ENCODE assay signal across 19 cellular contexts in the genomic region with DNA sequence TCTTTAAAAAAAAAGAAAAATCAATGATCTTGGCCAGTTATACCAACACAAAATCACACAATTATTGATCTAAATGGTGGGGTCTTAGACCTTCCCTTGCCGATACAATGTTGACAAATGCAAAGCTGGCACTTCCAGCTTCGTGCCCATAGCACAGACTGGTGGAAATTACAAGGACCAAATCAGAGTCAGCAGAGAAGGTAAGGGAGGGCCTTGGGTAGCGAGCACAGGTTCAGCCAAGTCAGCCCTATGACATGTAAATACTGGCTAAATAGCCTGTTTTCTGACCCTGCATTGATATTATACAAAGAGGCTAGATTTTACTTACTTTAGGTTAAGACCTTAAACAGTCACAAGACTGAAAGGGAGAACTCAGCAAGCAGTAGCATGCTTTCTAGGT. TPM values are rescaled to one million over a fixed set of nuclear protein-coding genes. Genes with fewer than 3 reads are reported as not detected.
DNase-seq lines count a peak whose midpoint lies in the region; ATAC-seq and TF ChIP-seq lines count a peak whose summit lies in the region.
"Had no signal": no experiment of that assay in that cellular context is flagged by ENCODE, and none has a peak within 500 bp of the region (broad histone marks: within the 10 kb centered on the region; RNA-seq: fewer than 3 reads in every experiment).

No MANE protein-coding gene starts in this region.

- no peak for DNase-seq in GM23338 (ENCODE audit: low spot score)
- DNase-seq in Karpas-422, result no peak
- no peak for DNase-seq in mesenchymal stem cell
- no peak for DNase-seq in NCI-H510A treated with DMSO at 0.1 percent for 48 hours (lab: John Stamatoyannopoulos, UW)
- DNase-seq in suprapubic skin (ENCODE audit: low spot score in 2 of 2), result no peak
- no peak for DNase-seq in transverse colon
- no peak for DNase-seq in stimulated activated naive B cell treated with anti-CD40 and anti-IgM and Interleukin-4, amounts not matched to agents 10 μg/mL and 1 μg/mL and 100 μg/mL, for 72 hours
- DNase-seq: activated CD4-positive, alpha-beta T cell treated with anti-CD3 and anti-CD28 coated beads, Interleukin-2, amount 50 U/mL, for 4 hours; activated naive CD8-positive, alpha-beta T cell treated with anti-CD3 and anti-CD28 coated beads for 36 hours; activated T-cell treated with anti-CD3 and anti-CD28 coated beads, Interleukin-2, amount 50 U/mL, for 48 hours; foreskin melanocyte; left ventricle myocardium superior; NCI-H526; stimulated activated CD4-positive, alpha-beta T cell treated with anti-CD3 and anti-CD28 coated beads, Interleukin-2, amount 100 ng/mL, for 48 hours had no signal

- H3K36me3 ChIP-seq in GM23338 (ENCODE audit: insufficient read depth), result no peaks in the 10 kb centered on the region
- peaks cover 9% of the 10 kb centered on the region; the same call in 1 of the 2 replicates for H3K36me3 ChIP-seq in Karpas-422 (ENCODE audit: insufficient read depth, low read length)
- peaks cover 0 to 10% of the 10 kb centered on the region in 2 experiments for H3K36me3 ChIP-seq in mesenchymal stem cell (ENCODE audit: control insufficient read depth in 1 of 2, insufficient read depth in 2 of 2, low read depth in 1 of 2, low read length in 2 of 2)
- H3K36me3 ChIP-seq in suprapubic skin, result no peaks in the 10 kb centered on the region
- H3K36me3 ChIP-seq in transverse colon, result no peaks in the 10 kb centered on the region

- H3K9me2 ChIP-seq in GM23338 (ENCODE audit: insufficient read depth) (no peaks in the 10 kb centered on the region), Karpas-422 (replicated peaks; ENCODE audit: insufficient read depth, low read length) (no peaks in the 10 kb centered on the region)

- H2AFZ ChIP-seq in GM23338 (no peak overlapping the region), Karpas-422 (ENCODE audit: low read length) (no peak overlapping the region), mesenchymal stem cell (ENCODE audit: low read depth, low read length) (no peak overlapping the region)

- in situ Hi-C loops in transverse colon (cut with MboI; ENCODE audit: low pct_ligation_motif_present in 1 of 4, low pct_unique_long_range_greater_than_20kb in 1 of 4, low sequenced_read_pairs in 3 of 4), result no loop called here

- TF ChIP-seq POLR2A in suprapubic skin (IDR thresholded peaks at IDR 0.05) (no peak), transverse colon (IDR thresholded peaks at IDR 0.05) (no peak)

- no peak overlapping the region for H2BK15ac ChIP-seq in mesenchymal stem cell (ENCODE audit: low read depth, poor library complexity, severe bottlenecking)

- no peaks in the 10 kb centered on the region for H3K9me3 ChIP-seq in Karpas-422 (ENCODE audit: low read length)
- no peaks in the 10 kb centered on the region for H3K9me3 ChIP-seq in mesenchymal stem cell (ENCODE audit: control insufficient read depth, low read length)
- H3K9me3 ChIP-seq in suprapubic skin, result no peaks in the 10 kb centered on the region
- no peaks in the 10 kb centered on the region for H3K9me3 ChIP-seq in transverse colon

- H3K27ac ChIP-seq in GM23338 (ENCODE audit: low read depth) (no peak overlapping the region), Karpas-422 (ENCODE audit: low read length) (0 out of 2 replicates have a peak overlapping the region, but pooled peaks have one; percentile 23), mesenchymal stem cell (ENCODE audit: low read length, poor library complexity, severe bottlenecking) (peak overlapping the region; percentile 94), suprapubic skin (no peak overlapping the region), transverse colon (no peak overlapping the region)
- H3K27ac ChIP-seq: HL-60 had no signal

- H3K79me2 ChIP-seq in GM23338 (replicated peaks; ENCODE audit: insufficient read depth), result no peaks in the 10 kb centered on the region
- no peaks in the 10 kb centered on the region for H3K79me2 ChIP-seq in Karpas-422 (ENCODE audit: low read length)

- H3K79me1 ChIP-seq in mesenchymal stem cell (replicated peaks; ENCODE audit: low read length, poor library complexity, severe bottlenecking), result no peaks in the 10 kb centered on the region

- H2BK12ac ChIP-seq in mesenchymal stem cell (ENCODE audit: low read length in 2 of 2), result no peak overlapping the region

- H3K36me3 Mint-ChIP-seq in GM23338 (ENCODE audit: low read depth), result no peaks in the 10 kb centered on the region
- peaks cover 6 to 9% of the 10 kb centered on the region in 2 donors for H3K36me3 Mint-ChIP-seq in stimulated activated naive B cell treated with anti-CD40 and anti-IgM and Interleukin-4, amounts not matched to agents 10 μg/mL and 1 μg/mL and 100 μg/mL, for 72 hours
- H3K36me3 Mint-ChIP-seq: activated naive CD8-positive, alpha-beta T cell treated with anti-CD3 and anti-CD28 coated beads for 36 hours had no signal

- H3K4me3 Mint-ChIP-seq in GM23338, result no peak overlapping the region
- H3K4me3 Mint-ChIP-seq in stimulated activated naive B cell treated with anti-CD40 and anti-IgM and Interleukin-4, amounts not matched to agents 10 μg/mL and 1 μg/mL and 100 μg/mL, for 72 hours, result no peak overlapping the region
- H3K4me3 Mint-ChIP-seq: activated naive CD8-positive, alpha-beta T cell treated with anti-CD3 and anti-CD28 coated beads for 36 hours; dendritic cell treated with granulocyte-macrophage colony-stimulating factor and Interleukin-4, amounts not matched to agents 40 ng/mL and 50 ng/mL, for 4 days had no signal

- H3K14ac ChIP-seq in mesenchymal stem cell (ENCODE audit: low read length in 2 of 2), result no peak overlapping the region

- intact Hi-C loops in transverse colon (cut with DNase I; ENCODE audit: low total_unique reads), result no loop called here

- no peaks in the 10 kb centered on the region; the same call in 2 of the 3 replicates for H3K4me1 Mint-ChIP-seq in GM23338
- no peaks in the 10 kb centered on the region for H3K4me1 Mint-ChIP-seq in stimulated activated naive B cell treated with anti-CD40 and anti-IgM and Interleukin-4, amounts not matched to agents 10 μg/mL and 1 μg/mL and 100 μg/mL, for 72 hours
- H3K4me1 Mint-ChIP-seq: activated naive CD8-positive, alpha-beta T cell treated with anti-CD3 and anti-CD28 coated beads for 36 hours had no signal

- no peak overlapping the region for H3K27ac Mint-ChIP-seq in GM23338
- no peak overlapping the region for H3K27ac Mint-ChIP-seq in stimulated activated naive B cell treated with anti-CD40 and anti-IgM and Interleukin-4, amounts not matched to agents 10 μg/mL and 1 μg/mL and 100 μg/mL, for 72 hours
- H3K27ac Mint-ChIP-seq: activated naive CD8-positive, alpha-beta T cell treated with anti-CD3 and anti-CD28 coated beads for 36 hours; dendritic cell treated with granulocyte-macrophage colony-stimulating factor and Interleukin-4, amounts not matched to agents 40 ng/mL and 50 ng/mL, for 4 days had no signal

- H3K4me2 ChIP-seq in GM23338 (no peak overlapping the region), Karpas-422 (ENCODE audit: low read depth, low read length, poor library complexity, severe bottlenecking) (no peak overlapping the region), mesenchymal stem cell (ENCODE audit: low read length, poor library complexity, severe bottlenecking) (peak overlapping the region; percentile 33)

- ATAC-seq in GM18511 (IDR thresholded peaks at IDR 0.05; ENCODE audit: unreplicated experiment) (peak; percentile 16), GM23338 (peak; percentile 27; the same call in 1 of the 3 replicates)
- no peak for ATAC-seq in stimulated activated naive B cell treated with anti-CD40 and anti-IgM and Interleukin-4, amounts not matched to agents 10 μg/mL and 1 μg/mL and 100 μg/mL, for 72 hours (replicated peaks)
- ATAC-seq: K562, left ventricle myocardium superior, Panc1 had no signal

- H3K27me3 Mint-ChIP-seq in GM23338 (ENCODE audit: insufficient read depth, low read depth, poor library complexity), result peaks cover 4% of the 10 kb centered on the region
- no peaks in the 10 kb centered on the region for H3K27me3 Mint-ChIP-seq in stimulated activated naive B cell treated with anti-CD40 and anti-IgM and Interleukin-4, amounts not matched to agents 10 μg/mL and 1 μg/mL and 100 μg/mL, for 72 hours
- H3K27me3 Mint-ChIP-seq: activated naive CD8-positive, alpha-beta T cell treated with anti-CD3 and anti-CD28 coated beads for 36 hours; dendritic cell treated with granulocyte-macrophage colony-stimulating factor and Interleukin-4, amounts not matched to agents 40 ng/mL and 50 ng/mL, for 4 days had no signal

- no peak for TF ChIP-seq EP300 in suprapubic skin (IDR thresholded peaks at IDR 0.05)
- TF ChIP-seq EP300 in transverse colon (IDR thresholded peaks at IDR 0.05; ENCODE audit: low read depth), result no peak

- H3K4me3 ChIP-seq in GM23338 (no peak overlapping the region), Karpas-422 (ENCODE audit: low read length) (no peak overlapping the region), mesenchymal stem cell (ENCODE audit: insufficient read depth in 1 of 2, low read depth in 1 of 2, low read length in 2 of 2) (no peak overlapping the region), suprapubic skin (no peak overlapping the region), transverse colon (no peak overlapping the region)
- H3K4me3 ChIP-seq: K562 had no signal

- no peak overlapping the region for H2BK120ac ChIP-seq in mesenchymal stem cell (ENCODE audit: low read depth, low read length)

- H4K20me1 ChIP-seq in GM23338 (replicated peaks; ENCODE audit: insufficient read depth), result no peaks in the 10 kb centered on the region
- H4K20me1 ChIP-seq in Karpas-422 (ENCODE audit: insufficient read depth, low read depth, low read length), result no peaks in the 10 kb centered on the region

- no peak overlapping the region for H3K4ac ChIP-seq in mesenchymal stem cell (ENCODE audit: low read depth in 1 of 2, low read length in 2 of 2)

- no peaks in the 10 kb centered on the region for H3K9me3 Mint-ChIP-seq in GM23338
- H3K9me3 Mint-ChIP-seq in stimulated activated naive B cell treated with anti-CD40 and anti-IgM and Interleukin-4, amounts not matched to agents 10 μg/mL and 1 μg/mL and 100 μg/mL, for 72 hours, result no peaks in the 10 kb centered on the region
- H3K9me3 Mint-ChIP-seq: activated naive CD8-positive, alpha-beta T cell treated with anti-CD3 and anti-CD28 coated beads for 36 hours; dendritic cell treated with granulocyte-macrophage colony-stimulating factor and Interleukin-4, amounts not matched to agents 40 ng/mL and 50 ng/mL, for 4 days had no signal

- peak overlapping the region; percentile 84 for H2BK5ac ChIP-seq in mesenchymal stem cell (ENCODE audit: low read depth, low read length, poor library complexity, severe bottlenecking)

- TF ChIP-seq CTCF in GM23338 (conservative IDR thresholded peaks at IDR 0.05; ENCODE audit: low read depth in 2 of 2), result no peak
- no peak for TF ChIP-seq CTCF in suprapubic skin (IDR thresholded peaks at IDR 0.05)
- no peak for TF ChIP-seq CTCF in transverse colon (IDR thresholded peaks at IDR 0.05)

- H3K23ac ChIP-seq in mesenchymal stem cell (ENCODE audit: low read length in 2 of 2), result no peak overlapping the region

- H4K8ac ChIP-seq in mesenchymal stem cell (ENCODE audit: low read length), result no peak overlapping the region

- no peaks in the 10 kb centered on the region for H3K4me1 ChIP-seq in GM23338 (ENCODE audit: insufficient read depth)
- no peaks in the 10 kb centered on the region for H3K4me1 ChIP-seq in Karpas-422 (ENCODE audit: low read length)
- peaks cover 12% of the 10 kb centered on the region for H3K4me1 ChIP-seq in mesenchymal stem cell (ENCODE audit: control insufficient read depth, insufficient read depth, low read depth, low read length)
- peaks cover 4% of the 10 kb centered on the region for H3K4me1 ChIP-seq in suprapubic skin
- H3K4me1 ChIP-seq in transverse colon, result no peaks in the 10 kb centered on the region

- no peaks in the 10 kb centered on the region for H3F3A ChIP-seq in GM23338 (replicated peaks; ENCODE audit: low read depth)

- no peak overlapping the region for H3K18ac ChIP-seq in mesenchymal stem cell (ENCODE audit: low read depth in 1 of 2, low read length in 2 of 2)

- H3K27me3 ChIP-seq in GM23338 (ENCODE audit: insufficient read depth) (no peaks in the 10 kb centered on the region), Karpas-422 (ENCODE audit: low read length) (no peaks in the 10 kb centered on the region), mesenchymal stem cell (ENCODE audit: control insufficient read depth in 1 of 2, insufficient read depth in 1 of 2, low read length in 2 of 2) (no peaks in the 10 kb centered on the region), suprapubic skin (peaks cover 2% of the 10 kb centered on the region), transverse colon (no peaks in the 10 kb centered on the region)

- H3K9ac ChIP-seq in Karpas-422 (ENCODE audit: low read length) (no peak overlapping the region), mesenchymal stem cell (ENCODE audit: low read length) (no peak overlapping the region)

- H2AK5ac ChIP-seq in mesenchymal stem cell (ENCODE audit: low read length, severe bottlenecking), result peak overlapping the region; percentile 100

- H4K91ac ChIP-seq in mesenchymal stem cell (ENCODE audit: low read length), result no peak overlapping the region

- 98% methylated on average over 3 of the region's 3 CpGs for WGBS in mesenchymal stem cell
- 88% methylated on average over 3 of the region's 3 CpGs for WGBS in suprapubic skin
- WGBS in transverse colon (ENCODE audit: low coverage in 1 of 2), 2 donors, result 75 to 83% methylated on average over 2 to 3 of the region's 3 CpGs

RNA-seq across cellular contexts. Expression of a gene that starts 30.3 kb away (rescaled TPM):
- total RNA-seq in GM23338 (2014; rRNA removed; shearing (Covaris generic)), result 31.8 and 37.3 TPM in 2 replicates
- polyA plus RNA-seq in GM23338 (2016; fragmentation: Nextera tagmentation; extraction: Ambion mirVana), result 17.4 and 21.5 TPM in 2 replicates
- total RNA-seq in Karpas-422 (2014; rRNA removed; shearing (Covaris generic); ENCODE audit: low replicate concordance), result 20.1 and 34.4 TPM in 2 replicates
- polyA plus RNA-seq in mesenchymal stem cell (2013, experiment 1 of 2), result 5.1 TPM
- 5.3 TPM for polyA plus RNA-seq in mesenchymal stem cell (2013, experiment 2 of 2)
- 1 to 10 TPM; 4.7 to 6.5 (median 6.0) TPM for total RNA-seq in suprapubic skin
- total RNA-seq in transverse colon, result 10 to 100 TPM in 1 of 4 donors, 1 to 10 TPM in 3; 3.8 to 17.2 (median 7.2) TPM

RNA-seq across cellular contexts. Expression of a gene that starts 55.9 kb away (rescaled TPM):
- 11.1 and 14.1 TPM in 2 replicates for total RNA-seq in GM23338 (2014; rRNA removed; shearing (Covaris generic))
- polyA plus RNA-seq in GM23338 (2016; fragmentation: Nextera tagmentation; extraction: Ambion mirVana), result 4.2 and 4.3 TPM in 2 replicates
- total RNA-seq in Karpas-422 (2014; rRNA removed; shearing (Covaris generic); ENCODE audit: low replicate concordance), result 86.2 and 185 TPM in 2 replicates
- polyA plus RNA-seq in mesenchymal stem cell (2013, experiment 1 of 2), result 18.8 TPM
- polyA plus RNA-seq in mesenchymal stem cell (2013, experiment 2 of 2), result 21.8 TPM
- 10 to 100 TPM in 1 of 4 donors, 1 to 10 TPM in 3; 5.4 to 10.9 (median 8.0) TPM for total RNA-seq in suprapubic skin
- total RNA-seq in transverse colon, result 10 to 100 TPM in 3 of 4 donors, 1 to 10 TPM in 1; 7.6 to 23.9 (median 20.1) TPM

Comparison
In these comparisons a context has a peak if more than half of its experiments do, and no peak if none do; other contexts are left out.
1. ATAC-seq: peak in GM18511 (single experiment) and GM23338 (single experiment); none in stimulated activated naive B cell treated with anti-CD40 and anti-IgM and Interleukin-4, amounts not matched to agents 10 μg/mL and 1 μg/mL and 100 μg/mL, for 72 hours (0 of 2).
2. H3K27ac ChIP-seq: peak in Karpas-422 (single experiment) and mesenchymal stem cell (single experiment); none in GM23338 (single experiment), suprapubic skin (single experiment) and transverse colon (0 of 4).